8 cellular contexts compared by ENCODE assay signal in the genomic region with DNA sequence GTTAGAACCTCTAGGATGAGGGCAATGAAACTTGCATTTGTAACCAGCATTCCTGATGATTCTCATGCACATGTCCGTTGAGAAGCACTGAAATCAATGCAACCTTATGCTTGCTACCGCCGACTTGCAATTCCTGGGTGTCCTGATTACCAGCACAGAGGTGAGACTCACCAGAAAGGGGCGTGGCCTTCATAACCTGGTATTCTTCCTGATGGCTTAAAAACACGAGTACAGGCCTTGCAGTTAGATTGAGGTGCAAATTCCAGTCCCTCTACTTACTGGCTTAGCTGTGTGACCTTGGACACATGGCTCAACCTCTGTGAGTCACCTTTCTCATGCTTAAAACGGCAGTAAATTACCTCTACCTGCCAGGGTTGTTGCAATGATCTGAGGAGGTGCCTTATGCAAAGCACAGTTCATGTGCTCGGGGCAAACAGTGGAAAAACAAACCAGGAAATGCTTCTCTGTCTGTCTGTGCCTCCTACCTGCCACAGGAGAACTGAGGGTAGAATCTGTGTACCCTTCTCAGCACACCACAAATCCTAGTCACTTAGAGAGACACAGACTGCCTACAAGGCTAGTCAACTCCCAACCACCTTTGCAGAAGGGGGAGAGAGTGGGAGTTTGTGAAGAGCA. TPM values are rescaled to one million over a fixed set of nuclear protein-coding genes. Genes with fewer than 3 reads are reported as not detected.
DNase-seq lines count a peak whose midpoint lies in the region; ATAC-seq, FAIRE-seq and TF ChIP-seq lines count a peak whose summit lies in the region.

No MANE protein-coding gene starts in this region.

- intact Hi-C loops in Calu3 (cut with micrococcal nuclease; ENCODE audit: unreplicated experiment) = no loop called here

- peaks cover 65% of the 10 kb centered on the region for H3K4me1 Mint-ChIP-seq in Calu3 (ENCODE audit: low read depth, unreplicated experiment)
- H3K4me1 Mint-ChIP-seq in central memory CD8-positive, alpha-beta T cell = peaks cover 73% of the 10 kb centered on the region
- H3K4me1 Mint-ChIP-seq in nephron progenitor cell = peaks cover 90% of the 10 kb centered on the region

- H3K9me3 Mint-ChIP-seq in Calu3 (ENCODE audit: low read depth, unreplicated experiment) (no peaks in the 10 kb centered on the region), nephron progenitor cell (no peaks in the 10 kb centered on the region)
- no peaks in the 10 kb centered on the region for H3K9me3 Mint-ChIP-seq in central memory CD8-positive, alpha-beta T cell

- FAIRE-seq in urothelium cell line (lab: Jason Lieb, UNC) = no peak

- no peak for ATAC-seq in central memory CD8-positive, alpha-beta T cell (replicated peaks; ENCODE audit: extremely low read depth, poor library complexity, severe bottlenecking)

- H3K27ac Mint-ChIP-seq in Calu3 (ENCODE audit: unreplicated experiment) (peak overlapping the region; percentile 86), nephron progenitor cell (peak overlapping the region; percentile 86)
- peak overlapping the region; percentile 41 for H3K27ac Mint-ChIP-seq in central memory CD8-positive, alpha-beta T cell (ENCODE audit: low read depth)

- TF ChIP-seq CTCF in Calu3 (IDR thresholded peaks at IDR 0.05; ENCODE audit: unreplicated experiment) (no peak), nephron progenitor cell (IDR thresholded peaks at IDR 0.05) (no peak)

- CTCF ChIA-PET in Calu3 (lab: Charles Lee) = interaction anchor here (0.8 kb wide), 1 partner anchor 35 kb away, joined by 4 read pairs; no protein-coding TSS in a partner anchor

- H3K36me3 Mint-ChIP-seq in Calu3 (ENCODE audit: insufficient read depth, unreplicated experiment) = peaks cover 28% of the 10 kb centered on the region
- peaks cover 12% of the 10 kb centered on the region for H3K36me3 Mint-ChIP-seq in central memory CD8-positive, alpha-beta T cell (ENCODE audit: insufficient read depth)
- no peaks in the 10 kb centered on the region for H3K36me3 Mint-ChIP-seq in nephron progenitor cell (ENCODE audit: low read depth)

- BruUV-seq in Calu3 (replicated peaks; lab: Mats Ljungman, UMichigan) = no TSS peak

- DNase-seq in Calu3 (peak; percentile 66), NCI-H526 treated with DMSO at 0.1 percent for 48 hours (lab: John Stamatoyannopoulos, UW) (peak; percentile 60), nephron progenitor cell (no peak), NCI-H82 (lab: John Stamatoyannopoulos, UW) (no peak), urothelium cell line (ENCODE audit: low spot score) (no peak), RKO (ENCODE audit: low spot score) (no peak), NCI-H1092 treated with DMSO at 0.1 percent for 48 hours (lab: John Stamatoyannopoulos, UW) (no peak)
- no peak for DNase-seq in central memory CD8-positive, alpha-beta T cell (ENCODE audit: low spot score in 2 of 2)

- H3K27me3 Mint-ChIP-seq in Calu3 (ENCODE audit: unreplicated experiment) (no peaks in the 10 kb centered on the region), nephron progenitor cell (ENCODE audit: low read depth, poor library complexity) (peaks cover 11% of the 10 kb centered on the region)
- no peaks in the 10 kb centered on the region for H3K27me3 Mint-ChIP-seq in central memory CD8-positive, alpha-beta T cell

- peak overlapping the region; percentile 39 for H3K4me3 Mint-ChIP-seq in Calu3 (ENCODE audit: low read depth, unreplicated experiment)
- no peak overlapping the region for H3K4me3 Mint-ChIP-seq in central memory CD8-positive, alpha-beta T cell
- H3K4me3 Mint-ChIP-seq in nephron progenitor cell = peak overlapping the region; percentile 53

RNA-seq across cellular contexts. Expression of a gene that starts 39.1 kb away (rescaled TPM):
- 83.0 and 101 TPM in 2 replicates for total RNA-seq in Calu3 (2022)

Comparison
In these comparisons a context has a peak if more than half of its experiments do, and no peak if none do; other contexts are left out.
1. DNase-seq: peak in Calu3 (single experiment) and NCI-H526 treated with DMSO at 0.1 percent for 48 hours (single experiment); none in central memory CD8-positive, alpha-beta T cell (0 of 2), nephron progenitor cell (single experiment), NCI-H82 (single experiment), urothelium cell line (single experiment), RKO (single experiment) and NCI-H1092 treated with DMSO at 0.1 percent for 48 hours (single experiment).
2. Peak in every context shown above with its lines, with median percentiles within 50 percentile points of each other: H3K27ac Mint-ChIP-seq.